In the genomic region with DNA sequence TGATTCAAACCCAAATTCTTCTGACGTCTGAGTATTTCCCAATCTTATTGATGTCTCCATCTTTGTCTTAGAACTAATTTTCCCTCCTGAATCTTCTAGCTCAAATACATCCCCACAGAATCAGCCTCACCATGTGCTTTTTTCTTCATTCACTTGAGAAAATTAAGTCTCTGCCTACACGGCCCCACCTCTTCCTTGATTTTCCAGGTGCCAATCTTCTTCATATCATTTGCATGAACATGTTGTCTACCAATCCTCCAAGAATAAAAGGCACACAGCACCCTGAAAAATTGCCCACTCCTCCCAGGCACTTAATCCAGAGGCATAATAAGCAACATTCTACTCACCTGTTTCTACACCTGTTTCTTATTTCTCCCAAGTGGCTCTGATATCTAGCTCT, we compare ENCODE assay signal across 20 cellular contexts.
"Had no signal": no experiment of that assay in that cellular context is flagged by ENCODE, and none has a peak within 500 bp of the region (broad histone marks: within the 10 kb centered on the region; RNA-seq: fewer than 3 reads in every experiment).

No MANE protein-coding gene starts in this region.

- H3K36me3 Mint-ChIP-seq: stimulated activated effector memory CD8-positive, alpha-beta T cell treated with anti-CD3 and anti-CD28 coated beads, Interleukin-12 subunit alpha, Interleukin-12 subunit beta, amount 100 ng/mL, for 72 hours; stimulated activated naive B cell treated with anti-CD40 and anti-IgM and Interleukin-4, amounts not matched to agents 10 μg/mL and 1 μg/mL and 100 μg/mL, for 72 hours had no signal

- H3K9me3 Mint-ChIP-seq: neural crest cell had no signal

- H3K27ac Mint-ChIP-seq: natural killer cell treated with Interleukin-12 subunit alpha and Interleukin-12 subunit beta and Interleukin-15 and Interleukin-18, amount 100 ng/mL, for 72 hours; nephron progenitor cell; stimulated activated effector memory CD8-positive, alpha-beta T cell treated with anti-CD3 and anti-CD28 coated beads, Interleukin-12 subunit alpha, Interleukin-12 subunit beta, amount 100 ng/mL, for 72 hours; stimulated activated naive B cell treated with anti-CD40 and anti-IgM and Interleukin-4, amounts not matched to agents 10 μg/mL and 1 μg/mL and 100 μg/mL, for 72 hours; stimulated activated naive CD8-positive, alpha-beta T cell treated with anti-CD3 and anti-CD28 coated beads, Interleukin-15, Interleukin-2, amounts not matched to agents 100 ng/mL and 50 ng/mL, for 24 hours had no signal

- H3K27me3 Mint-ChIP-seq: natural killer cell treated with Interleukin-12 subunit alpha and Interleukin-12 subunit beta and Interleukin-15 and Interleukin-18, amount 100 ng/mL, for 72 hours; stimulated activated naive B cell treated with anti-CD40 and anti-IgM and Interleukin-4, amounts not matched to agents 10 μg/mL and 1 μg/mL and 100 μg/mL, for 72 hours; stimulated activated naive CD8-positive, alpha-beta T cell treated with anti-CD3 and anti-CD28 coated beads, Interleukin-15, Interleukin-2, amounts not matched to agents 100 ng/mL and 50 ng/mL, for 24 hours had no signal

- H3K4me3 Mint-ChIP-seq: natural killer cell treated with Interleukin-12 subunit alpha and Interleukin-12 subunit beta and Interleukin-15 and Interleukin-18, amount 100 ng/mL, for 72 hours; nephron progenitor cell; neural crest cell; stimulated activated effector memory CD8-positive, alpha-beta T cell treated with anti-CD3 and anti-CD28 coated beads, Interleukin-12 subunit alpha, Interleukin-12 subunit beta, amount 100 ng/mL, for 72 hours; stimulated activated naive B cell treated with anti-CD40 and anti-IgM and Interleukin-4, amounts not matched to agents 10 μg/mL and 1 μg/mL and 100 μg/mL, for 72 hours; stimulated activated naive CD8-positive, alpha-beta T cell treated with anti-CD3 and anti-CD28 coated beads, Interleukin-15, Interleukin-2, amounts not matched to agents 100 ng/mL and 50 ng/mL, for 24 hours had no signal

- H3K4me1 Mint-ChIP-seq: neural crest cell; stimulated activated effector memory CD8-positive, alpha-beta T cell treated with anti-CD3 and anti-CD28 coated beads, Interleukin-12 subunit alpha, Interleukin-12 subunit beta, amount 100 ng/mL, for 72 hours; stimulated activated naive B cell treated with anti-CD40 and anti-IgM and Interleukin-4, amounts not matched to agents 10 μg/mL and 1 μg/mL and 100 μg/mL, for 72 hours had no signal

- DNase-seq: nephron progenitor cell; pancreas; right cardiac atrium; right lobe of liver; sigmoid colon; small intestine; stimulated activated CD4-positive, alpha-beta T cell treated with anti-CD3 and anti-CD28 coated beads, Interleukin-15, amount 100 ng/mL, for 24 hours; stimulated activated CD4-positive, alpha-beta T cell treated with anti-CD3 and anti-CD28 coated beads, Interleukin-2, amount 100 ng/mL, for 24 hours; stimulated activated CD4-positive, alpha-beta T cell treated with anti-CD3 and anti-CD28 coated beads, Interleukin-2, amount 100 ng/mL, for 48 hours; stimulated activated CD4-positive, alpha-beta T cell treated with anti-CD3 and anti-CD28 coated beads, Interleukin-4, amount 100 ng/mL, for 24 hours; stimulated activated naive B cell treated with anti-CD40 and anti-IgM and Interleukin-4, amounts not matched to agents 10 μg/mL and 1 μg/mL and 100 μg/mL, for 72 hours; stimulated activated naive CD4-positive, alpha-beta T cell treated with Interleukin-2 at 50 U/mL for 16 hours; stomach; thyroid gland; trophoblast cell; upper lobe of left lung had no signal
